In the genomic region with DNA sequence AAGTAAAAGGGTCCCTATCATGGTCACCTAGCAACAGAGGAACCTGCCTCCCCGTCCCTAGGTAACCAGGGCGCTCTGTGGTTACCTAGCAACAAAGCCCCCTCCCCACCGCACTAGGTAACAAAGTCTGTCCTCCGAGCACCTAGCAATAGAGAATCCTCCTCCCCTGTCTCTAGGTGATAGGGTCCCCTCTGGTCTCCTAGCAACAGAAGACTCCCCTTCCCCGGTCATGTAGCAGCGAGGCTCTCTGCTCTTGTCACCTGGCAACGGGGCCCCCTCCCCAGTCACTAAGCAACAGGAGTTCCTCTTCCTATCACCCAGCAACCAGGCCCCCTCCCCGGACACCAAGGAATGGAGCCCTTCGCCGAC, we compare ENCODE assay signal across 8 cellular contexts. TPM values are rescaled to one million over a fixed set of nuclear protein-coding genes. Genes with fewer than 3 reads are reported as not detected.
DNase-seq lines count a peak whose midpoint lies in the region; ATAC-seq lines count a peak whose summit lies in the region.

No MANE protein-coding gene starts in this region.

- CTCF ChIA-PET in activated CD4-positive, alpha-beta memory T cell treated with anti-CD3 and anti-CD28 coated beads, Interleukin-2, amount 10 ng/mL, durations not matched to agents 7 days and 5 days (lab: Charles Lee) = interaction anchor here (0.8 to 1.5 kb wide), 6 partner anchors 27 to 177 kb away, joined by 3 to 8 read pairs (median 3); a partner anchor contains a TSS

- H3K4me3 Mint-ChIP-seq in CD4-positive, CD25-positive, alpha-beta regulatory T cell = peak overlapping the region; percentile 31 to 99 (median 93)
- H3K4me3 Mint-ChIP-seq in activated CD4-positive, alpha-beta memory T cell treated with anti-CD3 and anti-CD28 coated beads, Interleukin-2, amount 10 ng/mL, durations not matched to agents 7 days and 5 days = peak overlapping the region; percentile 91
- H3K4me3 Mint-ChIP-seq in stimulated activated naive B cell treated with anti-CD40 and anti-IgM and Interleukin-4, amounts not matched to agents 10 μg/mL and 1 μg/mL and 100 μg/mL, for 72 hours = peak overlapping the region; percentile 81 to 90

- peak overlapping the region; percentile 79 to 99 (median 98) for H3K27ac Mint-ChIP-seq in CD4-positive, CD25-positive, alpha-beta regulatory T cell
- H3K27ac Mint-ChIP-seq in activated CD4-positive, alpha-beta memory T cell treated with anti-CD3 and anti-CD28 coated beads, Interleukin-2, amount 10 ng/mL, durations not matched to agents 7 days and 5 days = peak overlapping the region; percentile 92
- H3K27ac Mint-ChIP-seq in stimulated activated naive B cell treated with anti-CD40 and anti-IgM and Interleukin-4, amounts not matched to agents 10 μg/mL and 1 μg/mL and 100 μg/mL, for 72 hours = peak overlapping the region; percentile 97

- H3K9ac ChIP-seq in iPS-15b (ENCODE audit: low read depth, low read length) = no peak overlapping the region

- peaks cover 16% of the 10 kb centered on the region for H3K4me1 ChIP-seq in CD4-positive, CD25-positive, alpha-beta regulatory T cell (ENCODE audit: control insufficient read depth, insufficient read depth, low read length, poor library complexity, severe bottlenecking)
- H3K4me1 ChIP-seq in iPS-15b (ENCODE audit: control insufficient read depth, insufficient read depth, low read length) = no peaks in the 10 kb centered on the region

- no peak for ATAC-seq in CD4-positive, CD25-positive, alpha-beta regulatory T cell (ENCODE audit: low read depth in 2 of 2)
- no peak for ATAC-seq in stimulated activated naive B cell treated with anti-CD40 and anti-IgM and Interleukin-4, amounts not matched to agents 10 μg/mL and 1 μg/mL and 100 μg/mL, for 72 hours (replicated peaks)
- ATAC-seq in GM21576 (IDR thresholded peaks at IDR 0.05; ENCODE audit: unreplicated experiment) (no peak), GM21619 (IDR thresholded peaks at IDR 0.05; ENCODE audit: unreplicated experiment) (no peak)

- no peaks in the 10 kb centered on the region for H3K27me3 ChIP-seq in CD4-positive, CD25-positive, alpha-beta regulatory T cell (ENCODE audit: control insufficient read depth, insufficient read depth, low read length)
- H3K27me3 ChIP-seq in iPS-15b (ENCODE audit: control insufficient read depth, insufficient read depth, low read length) = peaks cover 10% of the 10 kb centered on the region

- H3K27ac ChIP-seq in CD4-positive, CD25-positive, alpha-beta regulatory T cell (ENCODE audit: insufficient read depth, low read length, poor library complexity, severe bottlenecking) = peak overlapping the region; percentile 94

- DNase-seq in CD4-positive, CD25-positive, alpha-beta regulatory T cell = no peak
- DNase-seq in Jurkat, Clone E6-1 (ENCODE audit: low read depth, low spot score) = no peak
- DNase-seq in activated CD4-positive, alpha-beta memory T cell treated with anti-CD3 and anti-CD28 coated beads, Interleukin-2, amount 10 ng/mL, durations not matched to agents 7 days and 5 days = no peak
- DNase-seq in stimulated activated naive B cell treated with anti-CD40 and anti-IgM and Interleukin-4, amounts not matched to agents 10 μg/mL and 1 μg/mL and 100 μg/mL, for 72 hours = no peak
- DNase-seq in stimulated activated CD4-positive, alpha-beta T cell treated with anti-CD3 and anti-CD28 coated beads, Interleukin-1b, Interleukin-23, amount 100 ng/mL, for 48 hours = no peak

- H3K27me3 Mint-ChIP-seq in CD4-positive, CD25-positive, alpha-beta regulatory T cell = peaks cover 8% of the 10 kb centered on the region
- H3K27me3 Mint-ChIP-seq in activated CD4-positive, alpha-beta memory T cell treated with anti-CD3 and anti-CD28 coated beads, Interleukin-2, amount 10 ng/mL, durations not matched to agents 7 days and 5 days = peaks cover 2% of the 10 kb centered on the region
- peaks cover 18 to 26% of the 10 kb centered on the region in 2 donors for H3K27me3 Mint-ChIP-seq in stimulated activated naive B cell treated with anti-CD40 and anti-IgM and Interleukin-4, amounts not matched to agents 10 μg/mL and 1 μg/mL and 100 μg/mL, for 72 hours

- peaks cover 0 to 2% (median 0%) of the 10 kb centered on the region in 7 donors for H3K9me3 Mint-ChIP-seq in CD4-positive, CD25-positive, alpha-beta regulatory T cell
- no peaks in the 10 kb centered on the region for H3K9me3 Mint-ChIP-seq in activated CD4-positive, alpha-beta memory T cell treated with anti-CD3 and anti-CD28 coated beads, Interleukin-2, amount 10 ng/mL, durations not matched to agents 7 days and 5 days
- H3K9me3 Mint-ChIP-seq in stimulated activated naive B cell treated with anti-CD40 and anti-IgM and Interleukin-4, amounts not matched to agents 10 μg/mL and 1 μg/mL and 100 μg/mL, for 72 hours = no peaks in the 10 kb centered on the region

- peaks cover under 1% of the 10 kb centered on the region for H3K36me3 Mint-ChIP-seq in CD4-positive, CD25-positive, alpha-beta regulatory T cell
- peaks cover 8% of the 10 kb centered on the region for H3K36me3 Mint-ChIP-seq in activated CD4-positive, alpha-beta memory T cell treated with anti-CD3 and anti-CD28 coated beads, Interleukin-2, amount 10 ng/mL, durations not matched to agents 7 days and 5 days (ENCODE audit: low read depth)
- peaks cover 17 to 29% of the 10 kb centered on the region in 2 donors for H3K36me3 Mint-ChIP-seq in stimulated activated naive B cell treated with anti-CD40 and anti-IgM and Interleukin-4, amounts not matched to agents 10 μg/mL and 1 μg/mL and 100 μg/mL, for 72 hours

- POLR2A ChIA-PET in activated CD4-positive, alpha-beta memory T cell treated with anti-CD3 and anti-CD28 coated beads, Interleukin-2, amount 10 ng/mL, durations not matched to agents 7 days and 5 days (lab: Charles Lee) = interaction anchor here (0.8 to 2.0 kb wide), 7 partner anchors 10 to 294 kb away, joined by 3 to 9 read pairs (median 6); a partner anchor contains a TSS

- peaks cover 0 to 27% (median 8%) of the 10 kb centered on the region in 4 donors for H3K4me1 Mint-ChIP-seq in CD4-positive, CD25-positive, alpha-beta regulatory T cell
- peaks cover 23% of the 10 kb centered on the region for H3K4me1 Mint-ChIP-seq in activated CD4-positive, alpha-beta memory T cell treated with anti-CD3 and anti-CD28 coated beads, Interleukin-2, amount 10 ng/mL, durations not matched to agents 7 days and 5 days
- H3K4me1 Mint-ChIP-seq in stimulated activated naive B cell treated with anti-CD40 and anti-IgM and Interleukin-4, amounts not matched to agents 10 μg/mL and 1 μg/mL and 100 μg/mL, for 72 hours = peaks cover 26 to 46% of the 10 kb centered on the region in 2 donors

- H3K36me3 ChIP-seq in CD4-positive, CD25-positive, alpha-beta regulatory T cell (ENCODE audit: control insufficient read depth, insufficient read depth, low read length) = no peaks in the 10 kb centered on the region
- no peaks in the 10 kb centered on the region for H3K36me3 ChIP-seq in iPS-15b (ENCODE audit: control insufficient read depth, insufficient read depth, low read length)

- H3K4me3 ChIP-seq in CD4-positive, CD25-positive, alpha-beta regulatory T cell (ENCODE audit: low read depth, low read length) = peak overlapping the region; percentile 73
- H3K4me3 ChIP-seq in Jurkat, Clone E6-1 (ENCODE audit: low read length) = peak overlapping the region; percentile 78
- H3K4me3 ChIP-seq in iPS-15b (ENCODE audit: low read depth, low read length) = peak overlapping the region; percentile 62

- H3K9me3 ChIP-seq in CD4-positive, CD25-positive, alpha-beta regulatory T cell (ENCODE audit: control insufficient read depth in 2 of 2, low read length in 2 of 2) = no peaks in the 10 kb centered on the region
- no peaks in the 10 kb centered on the region for H3K9me3 ChIP-seq in iPS-15b (ENCODE audit: control insufficient read depth, insufficient read depth, low read length)

RNA-seq across cellular contexts. Expression of a gene that starts 0.3 kb away (rescaled TPM):
- total RNA-seq in CD4-positive, CD25-positive, alpha-beta regulatory T cell = 18.5 TPM
- 10 to 100 TPM; 16.6 to 37.7 (median 28.4) TPM for polyA plus RNA-seq in CD4-positive, CD25-positive, alpha-beta regulatory T cell
- 33.1 TPM for polyA plus RNA-seq in Jurkat, Clone E6-1 (2012; ENCODE audit: insufficient read depth, insufficient read length)
- total RNA-seq in activated CD4-positive, alpha-beta memory T cell treated with anti-CD3 and anti-CD28 coated beads, Interleukin-2, amount 10 ng/mL, durations not matched to agents 7 days and 5 days = 10 to 100 TPM; 44.7 to 51.4 TPM

RNA-seq across cellular contexts. Expression of a gene that starts 3.0 kb away (rescaled TPM):
- total RNA-seq in CD4-positive, CD25-positive, alpha-beta regulatory T cell = not detected
- polyA plus RNA-seq in CD4-positive, CD25-positive, alpha-beta regulatory T cell = not detected
- polyA plus RNA-seq in Jurkat, Clone E6-1 (2012; ENCODE audit: insufficient read depth, insufficient read length) = not detected
- not detected for total RNA-seq in activated CD4-positive, alpha-beta memory T cell treated with anti-CD3 and anti-CD28 coated beads, Interleukin-2, amount 10 ng/mL, durations not matched to agents 7 days and 5 days

RNA-seq across cellular contexts. Expression of a gene that starts 34.0 kb away (rescaled TPM):
- total RNA-seq in CD4-positive, CD25-positive, alpha-beta regulatory T cell = 0.64 TPM
- under 1 TPM in 2 of 4 donors, not detected in 2; 0.39 to 0.83 TPM for polyA plus RNA-seq in CD4-positive, CD25-positive, alpha-beta regulatory T cell
- 1.1 TPM for polyA plus RNA-seq in Jurkat, Clone E6-1 (2012; ENCODE audit: insufficient read depth, insufficient read length)
- under 1 TPM in 1 of 2 experiments, not detected in 1; 0.33 TPM for total RNA-seq in activated CD4-positive, alpha-beta memory T cell treated with anti-CD3 and anti-CD28 coated beads, Interleukin-2, amount 10 ng/mL, durations not matched to agents 7 days and 5 days

RNA-seq across cellular contexts. Expression of a gene that starts 34.4 kb away (rescaled TPM):
- 83.7 TPM for total RNA-seq in CD4-positive, CD25-positive, alpha-beta regulatory T cell
- polyA plus RNA-seq in CD4-positive, CD25-positive, alpha-beta regulatory T cell = 10 to 100 TPM in 1 of 4 donors, 1 to 10 TPM in 3; 8.0 to 12.7 (median 9.3) TPM
- 56.6 TPM for polyA plus RNA-seq in Jurkat, Clone E6-1 (2012; ENCODE audit: insufficient read depth, insufficient read length)
- 10 to 100 TPM; 56.3 to 57.2 TPM for total RNA-seq in activated CD4-positive, alpha-beta memory T cell treated with anti-CD3 and anti-CD28 coated beads, Interleukin-2, amount 10 ng/mL, durations not matched to agents 7 days and 5 days

RNA-seq across cellular contexts. Expression of a gene that starts 57.6 kb away (rescaled TPM):
- total RNA-seq in CD4-positive, CD25-positive, alpha-beta regulatory T cell = not detected
- not detected for polyA plus RNA-seq in CD4-positive, CD25-positive, alpha-beta regulatory T cell
- 0.59 TPM for polyA plus RNA-seq in Jurkat, Clone E6-1 (2012; ENCODE audit: insufficient read depth, insufficient read length)
- not detected for total RNA-seq in activated CD4-positive, alpha-beta memory T cell treated with anti-CD3 and anti-CD28 coated beads, Interleukin-2, amount 10 ng/mL, durations not matched to agents 7 days and 5 days
